In the genomic region with DNA sequence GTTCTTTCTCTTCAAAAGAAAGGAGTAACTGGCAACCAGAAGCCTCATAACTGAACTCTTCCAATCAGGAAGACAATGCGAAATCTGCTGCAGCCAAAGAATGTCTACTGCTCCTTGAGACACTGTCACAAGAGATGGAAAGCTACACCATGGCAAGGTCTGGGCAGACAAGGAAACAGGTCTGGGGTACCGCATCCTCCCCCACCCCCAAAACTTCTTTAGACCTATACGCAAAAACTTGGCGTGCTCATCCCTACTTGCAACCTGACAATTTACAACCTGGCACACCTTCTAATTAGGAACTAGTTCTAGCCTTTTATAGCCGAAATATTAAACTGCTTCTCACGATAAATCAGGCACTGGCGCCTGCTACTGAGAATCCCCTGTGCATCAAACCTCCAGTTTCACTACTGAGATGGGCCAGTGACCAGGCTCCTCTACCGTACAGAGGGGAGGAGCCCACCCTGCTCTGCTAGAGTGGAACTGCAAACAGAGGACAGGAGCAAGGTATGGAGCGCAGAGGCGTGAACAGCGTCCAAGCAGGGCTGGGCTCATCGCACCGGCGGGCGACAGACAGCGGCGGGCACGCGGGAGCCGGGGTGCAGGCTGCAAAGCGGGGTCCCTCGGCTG, we compare ENCODE assay signal across 1 cellular context.
A peak's percentile ranks its signal among the peaks of the same experiment; 100 is the strongest.
TF ChIP-seq lines count a peak whose summit lies in the region.

No MANE protein-coding gene starts in this region.

TF ChIP-seq in GM12878, 131 proteins besides CTCF, POLR2A, EP300 and RAD21 (continued from another document):
- TF ChIP-seq, protein P1, sequence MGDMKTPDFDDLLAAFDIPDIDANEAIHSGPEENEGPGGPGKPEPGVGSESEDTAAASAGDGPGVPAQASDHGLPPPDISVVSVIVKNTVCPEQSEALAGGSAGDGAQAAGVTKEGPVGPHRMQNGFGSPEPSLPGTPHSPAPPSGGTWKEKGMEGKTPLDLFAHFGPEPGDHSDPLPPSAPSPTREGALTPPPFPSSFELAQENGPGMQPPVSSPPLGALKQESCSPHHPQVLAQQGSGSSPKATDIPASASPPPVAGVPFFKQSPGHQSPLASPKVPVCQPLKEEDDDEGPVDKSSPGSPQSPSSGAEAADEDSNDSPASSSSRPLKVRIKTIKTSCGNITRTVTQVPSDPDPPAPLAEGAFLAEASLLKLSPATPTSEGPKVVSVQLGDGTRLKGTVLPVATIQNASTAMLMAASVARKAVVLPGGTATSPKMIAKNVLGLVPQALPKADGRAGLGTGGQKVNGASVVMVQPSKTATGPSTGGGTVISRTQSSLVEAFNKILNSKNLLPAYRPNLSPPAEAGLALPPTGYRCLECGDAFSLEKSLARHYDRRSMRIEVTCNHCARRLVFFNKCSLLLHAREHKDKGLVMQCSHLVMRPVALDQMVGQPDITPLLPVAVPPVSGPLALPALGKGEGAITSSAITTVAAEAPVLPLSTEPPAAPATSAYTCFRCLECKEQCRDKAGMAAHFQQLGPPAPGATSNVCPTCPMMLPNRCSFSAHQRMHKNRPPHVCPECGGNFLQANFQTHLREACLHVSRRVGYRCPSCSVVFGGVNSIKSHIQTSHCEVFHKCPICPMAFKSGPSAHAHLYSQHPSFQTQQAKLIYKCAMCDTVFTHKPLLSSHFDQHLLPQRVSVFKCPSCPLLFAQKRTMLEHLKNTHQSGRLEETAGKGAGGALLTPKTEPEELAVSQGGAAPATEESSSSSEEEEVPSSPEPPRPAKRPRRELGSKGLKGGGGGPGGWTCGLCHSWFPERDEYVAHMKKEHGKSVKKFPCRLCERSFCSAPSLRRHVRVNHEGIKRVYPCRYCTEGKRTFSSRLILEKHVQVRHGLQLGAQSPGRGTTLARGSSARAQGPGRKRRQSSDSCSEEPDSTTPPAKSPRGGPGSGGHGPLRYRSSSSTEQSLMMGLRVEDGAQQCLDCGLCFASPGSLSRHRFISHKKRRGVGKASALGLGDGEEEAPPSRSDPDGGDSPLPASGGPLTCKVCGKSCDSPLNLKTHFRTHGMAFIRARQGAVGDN (IDR thresholded peaks at IDR 0.05), result peak; percentile 57; the same call in 1 of the 2 replicates
- TF ChIP-seq, protein P2, sequence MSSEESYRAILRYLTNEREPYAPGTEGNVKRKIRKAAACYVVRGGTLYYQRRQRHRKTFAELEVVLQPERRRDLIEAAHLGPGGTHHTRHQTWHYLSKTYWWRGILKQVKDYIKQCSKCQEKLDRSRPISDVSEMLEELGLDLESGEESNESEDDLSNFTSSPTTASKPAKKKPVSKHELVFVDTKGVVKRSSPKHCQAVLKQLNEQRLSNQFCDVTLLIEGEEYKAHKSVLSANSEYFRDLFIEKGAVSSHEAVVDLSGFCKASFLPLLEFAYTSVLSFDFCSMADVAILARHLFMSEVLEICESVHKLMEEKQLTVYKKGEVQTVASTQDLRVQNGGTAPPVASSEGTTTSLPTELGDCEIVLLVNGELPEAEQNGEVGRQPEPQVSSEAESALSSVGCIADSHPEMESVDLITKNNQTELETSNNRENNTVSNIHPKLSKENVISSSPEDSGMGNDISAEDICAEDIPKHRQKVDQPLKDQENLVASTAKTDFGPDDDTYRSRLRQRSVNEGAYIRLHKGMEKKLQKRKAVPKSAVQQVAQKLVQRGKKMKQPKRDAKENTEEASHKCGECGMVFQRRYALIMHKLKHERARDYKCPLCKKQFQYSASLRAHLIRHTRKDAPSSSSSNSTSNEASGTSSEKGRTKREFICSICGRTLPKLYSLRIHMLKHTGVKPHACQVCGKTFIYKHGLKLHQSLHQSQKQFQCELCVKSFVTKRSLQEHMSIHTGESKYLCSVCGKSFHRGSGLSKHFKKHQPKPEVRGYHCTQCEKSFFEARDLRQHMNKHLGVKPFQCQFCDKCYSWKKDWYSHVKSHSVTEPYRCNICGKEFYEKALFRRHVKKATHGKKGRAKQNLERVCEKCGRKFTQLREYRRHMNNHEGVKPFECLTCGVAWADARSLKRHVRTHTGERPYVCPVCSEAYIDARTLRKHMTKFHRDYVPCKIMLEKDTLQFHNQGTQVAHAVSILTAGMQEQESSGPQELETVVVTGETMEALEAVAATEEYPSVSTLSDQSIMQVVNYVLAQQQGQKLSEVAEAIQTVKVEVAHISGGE (CRISPR knock-in tag; IDR thresholded peaks at IDR 0.05), result no peak
- TF ChIP-seq, protein P3, sequence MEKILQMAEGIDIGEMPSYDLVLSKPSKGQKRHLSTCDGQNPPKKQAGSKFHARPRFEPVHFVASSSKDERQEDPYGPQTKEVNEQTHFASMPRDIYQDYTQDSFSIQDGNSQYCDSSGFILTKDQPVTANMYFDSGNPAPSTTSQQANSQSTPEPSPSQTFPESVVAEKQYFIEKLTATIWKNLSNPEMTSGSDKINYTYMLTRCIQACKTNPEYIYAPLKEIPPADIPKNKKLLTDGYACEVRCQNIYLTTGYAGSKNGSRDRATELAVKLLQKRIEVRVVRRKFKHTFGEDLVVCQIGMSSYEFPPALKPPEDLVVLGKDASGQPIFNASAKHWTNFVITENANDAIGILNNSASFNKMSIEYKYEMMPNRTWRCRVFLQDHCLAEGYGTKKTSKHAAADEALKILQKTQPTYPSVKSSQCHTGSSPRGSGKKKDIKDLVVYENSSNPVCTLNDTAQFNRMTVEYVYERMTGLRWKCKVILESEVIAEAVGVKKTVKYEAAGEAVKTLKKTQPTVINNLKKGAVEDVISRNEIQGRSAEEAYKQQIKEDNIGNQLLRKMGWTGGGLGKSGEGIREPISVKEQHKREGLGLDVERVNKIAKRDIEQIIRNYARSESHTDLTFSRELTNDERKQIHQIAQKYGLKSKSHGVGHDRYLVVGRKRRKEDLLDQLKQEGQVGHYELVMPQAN (conservative IDR thresholded peaks at IDR 0.05), result 0 out of 2 replicates have a peak, but pooled peaks have one; percentile 27
- 0 out of 2 replicates have a peak, but pooled peaks have one; percentile 6 for TF ChIP-seq RUNX3 (IDR thresholded peaks at IDR 0.05; ENCODE audit: low read length)
- TF ChIP-seq, protein P4, sequence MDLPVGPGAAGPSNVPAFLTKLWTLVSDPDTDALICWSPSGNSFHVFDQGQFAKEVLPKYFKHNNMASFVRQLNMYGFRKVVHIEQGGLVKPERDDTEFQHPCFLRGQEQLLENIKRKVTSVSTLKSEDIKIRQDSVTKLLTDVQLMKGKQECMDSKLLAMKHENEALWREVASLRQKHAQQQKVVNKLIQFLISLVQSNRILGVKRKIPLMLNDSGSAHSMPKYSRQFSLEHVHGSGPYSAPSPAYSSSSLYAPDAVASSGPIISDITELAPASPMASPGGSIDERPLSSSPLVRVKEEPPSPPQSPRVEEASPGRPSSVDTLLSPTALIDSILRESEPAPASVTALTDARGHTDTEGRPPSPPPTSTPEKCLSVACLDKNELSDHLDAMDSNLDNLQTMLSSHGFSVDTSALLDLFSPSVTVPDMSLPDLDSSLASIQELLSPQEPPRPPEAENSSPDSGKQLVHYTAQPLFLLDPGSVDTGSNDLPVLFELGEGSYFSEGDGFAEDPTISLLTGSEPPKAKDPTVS (IDR thresholded peaks at IDR 0.05; ENCODE audit: low read depth, low read length), result no peak
- TF ChIP-seq NBN (IDR thresholded peaks at IDR 0.05), result no peak
- no peak for TF ChIP-seq BMI1 (IDR thresholded peaks at IDR 0.05; ENCODE audit: borderline replicate concordance)
- no peak for TF ChIP-seq RELA (IDR thresholded peaks at IDR 0.05; ENCODE audit: borderline replicate concordance, partially characterized antibody)
- TF ChIP-seq, protein P5, sequence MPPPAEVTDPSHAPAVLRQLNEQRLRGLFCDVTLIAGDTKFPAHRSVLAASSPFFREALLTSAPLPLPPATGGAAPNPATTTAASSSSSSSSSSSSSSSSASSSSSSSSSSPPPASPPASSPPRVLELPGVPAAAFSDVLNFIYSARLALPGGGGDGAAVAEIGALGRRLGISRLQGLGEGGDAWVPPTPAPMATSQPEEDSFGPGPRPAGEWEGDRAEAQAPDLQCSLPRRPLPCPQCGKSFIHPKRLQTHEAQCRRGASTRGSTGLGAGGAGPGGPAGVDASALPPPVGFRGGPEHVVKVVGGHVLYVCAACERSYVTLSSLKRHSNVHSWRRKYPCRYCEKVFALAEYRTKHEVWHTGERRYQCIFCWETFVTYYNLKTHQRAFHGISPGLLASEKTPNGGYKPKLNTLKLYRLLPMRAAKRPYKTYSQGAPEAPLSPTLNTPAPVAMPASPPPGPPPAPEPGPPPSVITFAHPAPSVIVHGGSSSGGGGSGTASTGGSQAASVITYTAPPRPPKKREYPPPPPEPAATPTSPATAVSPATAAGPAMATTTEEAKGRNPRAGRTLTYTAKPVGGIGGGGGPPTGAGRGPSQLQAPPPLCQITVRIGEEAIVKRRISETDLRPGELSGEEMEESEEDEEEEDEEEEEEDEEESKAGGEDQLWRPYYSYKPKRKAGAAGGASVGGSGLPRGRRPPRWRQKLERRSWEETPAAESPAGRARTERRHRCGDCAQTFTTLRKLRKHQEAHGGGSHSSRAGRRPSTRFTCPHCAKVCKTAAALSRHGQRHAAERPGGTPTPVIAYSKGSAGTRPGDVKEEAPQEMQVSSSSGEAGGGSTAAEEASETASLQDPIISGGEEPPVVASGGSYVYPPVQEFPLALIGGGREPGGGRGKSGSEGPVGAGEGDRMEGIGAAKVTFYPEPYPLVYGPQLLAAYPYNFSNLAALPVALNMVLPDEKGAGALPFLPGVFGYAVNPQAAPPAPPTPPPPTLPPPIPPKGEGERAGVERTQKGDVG (CRISPR knock-in tag; IDR thresholded peaks at IDR 0.05), result no peak
